In genomic region chr17:13490906-13491502, GRCh38 we compare ENCODE assay signal across 29 cellular contexts.
A peak's percentile ranks its signal among the peaks of the same experiment; 100 is the strongest.
DNase-seq lines count a peak whose midpoint lies in the region; ATAC-seq, FAIRE-seq and TF ChIP-seq lines count a peak whose summit lies in the region.
"Had no signal": no experiment of that assay in that cellular context is flagged by ENCODE, and none has a peak within 500 bp of the region (broad histone marks: within the 10 kb centered on the region; RNA-seq: fewer than 3 reads in every experiment).

No MANE protein-coding gene starts in this region.

- no peak for TF ChIP-seq POLR2A in K562 (conservative IDR thresholded peaks at IDR 0.05)

- TF ChIP-seq EP300 in SK-N-SH (IDR thresholded peaks at IDR 0.05; ENCODE audit: borderline replicate concordance in 1 of 2, low read depth in 1 of 2, low read length in 1 of 2) = no peak
- no peak for TF ChIP-seq EP300 in K562 (IDR thresholded peaks at IDR 0.05; ENCODE audit: low read length)

- no peaks in the 10 kb centered on the region for H3K9me1 ChIP-seq in K562 (ENCODE audit: control insufficient read depth, insufficient read depth, low read length)

- H2AFZ ChIP-seq in SK-N-SH (ENCODE audit: low read depth) (0 out of 2 replicates have a peak overlapping the region, but pooled peaks have one; percentile 2), K562 (ENCODE audit: low read depth, low read length) (peak overlapping the region; percentile 51; the same call in 1 of the 2 replicates)

- POLR2A ChIA-PET in SK-N-SH (lab: Yijun Ruan, JAX) (no interaction called here), K562 (lab: Yijun Ruan, JAX) (interaction anchor here (0.8 to 1.7 kb wide), 2 partner anchors 10 to 14 kb away, joined by 3 to 4 read pairs; no protein-coding TSS in a partner anchor), HEK293T (lab: Yijun Ruan, JAX) (no interaction called here)

- ATAC-seq in SK-N-SH treated with all-trans-retinoic acid at 6 μM for 48 hours (no peak), K562 (peak; percentile 64)
- ATAC-seq: naive thymus-derived CD4-positive, alpha-beta T cell; psoas muscle; stimulated activated naive B cell treated with anti-CD40 and anti-IgM and Interleukin-4, amounts not matched to agents 10 μg/mL and 1 μg/mL and 100 μg/mL, for 72 hours had no signal

- peaks cover 7% of the 10 kb centered on the region for H3K4me1 Mint-ChIP-seq in T-helper 2 cell treated with Interferon-gamma antibody and Interleukin-4, amounts not matched to agents 5 μg/mL and 100 μg/mL, for 36 hours (ENCODE audit: low read depth)
- H3K4me1 Mint-ChIP-seq: stimulated activated naive B cell treated with anti-CD40 and anti-IgM and Interleukin-4, amounts not matched to agents 10 μg/mL and 1 μg/mL and 100 μg/mL, for 72 hours had no signal

- TF ChIP-seq RAD21 in SK-N-SH (IDR thresholded peaks at IDR 0.05; ENCODE audit: low read length) (no peak), K562 (CRISPR knock-in tag; conservative IDR thresholded peaks at IDR 0.05 in 1 of 2, IDR thresholded peaks at IDR 0.05 in 1 of 2) (no peak)

- H4K20me1 ChIP-seq in SK-N-SH (ENCODE audit: insufficient read depth) = no peaks in the 10 kb centered on the region
- no peaks in the 10 kb centered on the region for H4K20me1 ChIP-seq in K562 (replicated peaks; ENCODE audit: control insufficient read depth, insufficient read depth, low read length)

- H3K9me2 ChIP-seq in SK-N-SH = no peaks in the 10 kb centered on the region

- FAIRE-seq in K562 (lab: Jason Lieb, UNC) = peak; percentile 42

- H3K9me3 ChIP-seq in SK-N-SH = no peaks in the 10 kb centered on the region
- no peaks in the 10 kb centered on the region for H3K9me3 ChIP-seq in K562 (replicated peaks; ENCODE audit: control insufficient read depth, insufficient read depth, low read depth, low read length)
- H3K9me3 ChIP-seq: HAP-1, psoas muscle, SJCRH30 had no signal

- H3K9ac ChIP-seq in SK-N-SH = no peak overlapping the region
- no peak overlapping the region for H3K9ac ChIP-seq in K562 (ENCODE audit: insufficient read depth in 1 of 2, low read depth in 2 of 2, low read length in 2 of 2)

- CTCF ChIA-PET in SK-N-SH (lab: Yijun Ruan, JAX) = interaction anchor here (1.0 to 1.2 kb wide), 2 partner anchors 9 to 12 kb away, joined by 3 read pairs; no protein-coding TSS in a partner anchor
- CTCF ChIA-PET in K562 (lab: Yijun Ruan, JAX; ENCODE audit: low intra/inter-chr PET ratio) = interaction anchor here (0.6 kb wide), 1 partner anchor 29 kb away, joined by 4 read pairs; no protein-coding TSS in a partner anchor
- CTCF ChIA-PET in HEK293T (lab: Yijun Ruan, JAX) = interaction anchor here (0.6 to 0.7 kb wide), 2 partner anchors 9 to 46 kb away, joined by 4 to 8 read pairs; no protein-coding TSS in a partner anchor

- intact Hi-C loops in K562 (cut with micrococcal nuclease) = no loop called here

- no peak for TF ChIP-seq CTCF in SK-N-SH (IDR thresholded peaks at IDR 0.05)
- TF ChIP-seq CTCF in K562 (IDR thresholded peaks at IDR 0.05 in 2 of 3, conservative IDR thresholded peaks at IDR 0.05 in 1 of 3; ENCODE audit: insufficient read depth in 2 of 3, low read depth in 1 of 3, low read length in 3 of 3) = no peak

- H3K27me3 Mint-ChIP-seq in T-helper 2 cell treated with Interferon-gamma antibody and Interleukin-4, amounts not matched to agents 5 μg/mL and 100 μg/mL, for 36 hours (ENCODE audit: low read depth) = no peaks in the 10 kb centered on the region
- H3K27me3 Mint-ChIP-seq: dendritic cell treated with granulocyte-macrophage colony-stimulating factor and Interleukin-4, amounts not matched to agents 40 ng/mL and 50 ng/mL, for 4 days had no signal

- WGBS in SK-N-SH (ENCODE audit: low lambda C conversion rate) = 78% methylated on average over 5 of the region's 5 CpGs
- WGBS in K562 (ENCODE audit: insufficient coverage, low coverage, missing lambda C conversion rate) = 48% methylated on average over 5 of the region's 5 CpGs

- H3K27ac ChIP-seq in SK-N-SH (ENCODE audit: low read depth in 2 of 2, low read length in 1 of 2) = no peak overlapping the region; a peak in 1 of 4 replicates
- no peak overlapping the region for H3K27ac ChIP-seq in K562 (ENCODE audit: extremely low read depth, low read depth, low read length)
- H3K27ac ChIP-seq: 22Rv1, psoas muscle, SJCRH30 had no signal

- H3K4me2 ChIP-seq in SK-N-SH (no peak overlapping the region), K562 (ENCODE audit: insufficient read depth, low read length) (no peak overlapping the region)

- H3K4me3 Mint-ChIP-seq in T-helper 2 cell treated with Interferon-gamma antibody and Interleukin-4, amounts not matched to agents 5 μg/mL and 100 μg/mL, for 36 hours = no peak overlapping the region
- H3K4me3 Mint-ChIP-seq: activated naive CD8-positive, alpha-beta T cell; B cell; dendritic cell treated with granulocyte-macrophage colony-stimulating factor and Interleukin-4, amounts not matched to agents 40 ng/mL and 50 ng/mL, for 4 days; stimulated activated naive B cell treated with anti-CD40 and anti-IgM and Interleukin-4, amounts not matched to agents 10 μg/mL and 1 μg/mL and 100 μg/mL, for 72 hours had no signal

- H3K4me1 ChIP-seq in SK-N-SH (ENCODE audit: control insufficient read depth in 1 of 2, insufficient read depth in 2 of 2, low read depth in 1 of 2, low read length in 1 of 2) (no peaks in the 10 kb centered on the region; a peak in 2 of 4 replicates), K562 (replicated peaks in 1 of 2; ENCODE audit: control insufficient read depth in 2 of 2, insufficient read depth in 2 of 2, low read length in 2 of 2) (peaks cover 0 to 6% of the 10 kb centered on the region in 2 experiments; a peak in 3 of 5 replicates)
- H3K4me1 ChIP-seq: HAP-1, psoas muscle had no signal

- DNase-seq in SK-N-SH = no peak
- DNase-seq in Jurkat, Clone E6-1 (ENCODE audit: low read depth, low spot score) = peak; percentile 6
- no peak for DNase-seq in K562 (ENCODE audit: extremely low read depth in 1 of 4, low spot score in 3 of 4)
- DNase-seq in NCI-H2171 (lab: John Stamatoyannopoulos, UW) = no peak
- no peak for DNase-seq in T-helper 2 cell treated with Interferon-gamma antibody and Interleukin-4, amounts not matched to agents 5 μg/mL and 100 μg/mL, for 36 hours (ENCODE audit: low spot score)
- DNase-seq in NCI-H2081 (lab: John Stamatoyannopoulos, UW) = no peak
- no peak for DNase-seq in HEK293T (ENCODE audit: extremely low spot score)
- DNase-seq: activated effector memory CD4-positive, alpha-beta T cell treated with Interleukin-2 at 50 U/mL for 16 hours; aorta; caudate nucleus; GF-D8; islet precursor cell; Kasumi-1; midbrain; naive thymus-derived CD4-positive, alpha-beta T cell; NCI-H524 treated with DMSO at 0.1 percent for 48 hours; NK-92 treated with Interleukin-12 subunit alpha and Interleukin-12 subunit beta, amount 100 ng/mL, for 24 hours; nucleus accumbens; psoas muscle; stimulated activated CD4-positive, alpha-beta T cell treated with anti-CD3 and anti-CD28 coated beads, Interleukin-15, amount 100 ng/mL, for 24 hours; stimulated activated naive B cell treated with anti-CD40 and anti-IgM and Interleukin-4, amounts not matched to agents 10 μg/mL and 1 μg/mL and 100 μg/mL, for 72 hours; T-helper 1 cell had no signal

- H3K9me3 Mint-ChIP-seq in T-helper 2 cell treated with Interferon-gamma antibody and Interleukin-4, amounts not matched to agents 5 μg/mL and 100 μg/mL, for 36 hours = peaks cover 4% of the 10 kb centered on the region
- H3K9me3 Mint-ChIP-seq: dendritic cell treated with granulocyte-macrophage colony-stimulating factor and Interleukin-4, amounts not matched to agents 40 ng/mL and 50 ng/mL, for 4 days had no signal

- H3K36me3 Mint-ChIP-seq in T-helper 2 cell treated with Interferon-gamma antibody and Interleukin-4, amounts not matched to agents 5 μg/mL and 100 μg/mL, for 36 hours (ENCODE audit: low read depth) = no peaks in the 10 kb centered on the region
- H3K36me3 Mint-ChIP-seq: activated naive CD8-positive, alpha-beta T cell; stimulated activated naive B cell treated with anti-CD40 and anti-IgM and Interleukin-4, amounts not matched to agents 10 μg/mL and 1 μg/mL and 100 μg/mL, for 72 hours had no signal

- H3K27me3 ChIP-seq in SK-N-SH (ENCODE audit: insufficient read depth) = no peaks in the 10 kb centered on the region
- no peaks in the 10 kb centered on the region for H3K27me3 ChIP-seq in K562 (ENCODE audit: control insufficient read depth in 2 of 2, insufficient read depth in 2 of 2, low read length in 2 of 2)
- H3K27me3 ChIP-seq: SJCRH30 had no signal

- H3K4me3 ChIP-seq in SK-N-SH (ENCODE audit: low read depth in 2 of 2, low read length in 1 of 2) (no peak overlapping the region), K562 (no peak overlapping the region)
- no peak overlapping the region for H3K4me3 ChIP-seq in Jurkat, Clone E6-1 (ENCODE audit: low read length)
- H3K4me3 ChIP-seq: HAP-1, psoas muscle, SJCRH30 had no signal

- H3K79me2 ChIP-seq in SK-N-SH (ENCODE audit: insufficient read depth) (peaks cover 4% of the 10 kb centered on the region; the same call in 1 of the 2 replicates), K562 (ENCODE audit: control insufficient read depth, insufficient read depth, low read length) (no peaks in the 10 kb centered on the region)

- H3K36me3 ChIP-seq in SK-N-SH (replicated peaks in 1 of 2; ENCODE audit: control insufficient read depth in 1 of 2, insufficient read depth in 2 of 2, low read length in 1 of 2) (peaks cover 0 to 27% of the 10 kb centered on the region in 2 experiments), K562 (ENCODE audit: control insufficient read depth, insufficient read depth, low read length) (no peaks in the 10 kb centered on the region; the same call in 2 of the 3 replicates)
- H3K36me3 ChIP-seq: HAP-1, SJCRH30 had no signal

- peaks cover 19% of the 10 kb centered on the region for H3F3A ChIP-seq in SK-N-SH (replicated peaks; ENCODE audit: insufficient read depth)

- no peak overlapping the region for H3K27ac Mint-ChIP-seq in T-helper 2 cell treated with Interferon-gamma antibody and Interleukin-4, amounts not matched to agents 5 μg/mL and 100 μg/mL, for 36 hours
- H3K27ac Mint-ChIP-seq: activated naive CD8-positive, alpha-beta T cell; B cell; dendritic cell treated with granulocyte-macrophage colony-stimulating factor and Interleukin-4, amounts not matched to agents 40 ng/mL and 50 ng/mL, for 4 days; naive thymus-derived CD4-positive, alpha-beta T cell; stimulated activated naive B cell treated with anti-CD40 and anti-IgM and Interleukin-4, amounts not matched to agents 10 μg/mL and 1 μg/mL and 100 μg/mL, for 72 hours had no signal

- no TSS peak for BruUV-seq in K562 (replicated peaks; lab: Mats Ljungman, UMichigan)

- in situ Hi-C loops in K562 (cut with MboI) = no loop called here

TF ChIP-seq in SK-N-SH treated with all-trans-retinoic acid at 6 μM for 48 hours, 23 proteins besides CTCF, POLR2A, EP300 and RAD21 (continues in another document):
- TF ChIP-seq RARB (CRISPR knock-in tag; IDR thresholded peaks at IDR 0.05) = no peak

TF ChIP-seq in K562, 482 proteins besides CTCF, POLR2A, EP300 and RAD21 (continues in another document):
- 0 out of 2 replicates have a peak, but pooled peaks have one; percentile 19 for TF ChIP-seq GABPA (tag; conservative IDR thresholded peaks at IDR 0.05; ENCODE audit: low read depth)

TF ChIP-seq in HEK293T, 16 proteins besides CTCF, POLR2A, EP300 and RAD21 (continues in another document):
- TF ChIP-seq FOXA1 (IDR thresholded peaks at IDR 0.05) (no peak), ELF4 (IDR thresholded peaks at IDR 0.05) (no peak), SUZ12 (IDR thresholded peaks at IDR 0.05) (no peak), CTBP1 (IDR thresholded peaks at IDR 0.05; ENCODE audit: borderline replicate concordance) (no peak), L3MBTL2 (conservative IDR thresholded peaks at IDR 0.05) (no peak)

Comparison
In these comparisons a context has a peak if more than half of its experiments do, and no peak if none do; other contexts are left out.
1. Of the 27 proteins assayed by ChIP-seq in both K562 and SK-N-SH: peak only in K562: GABPA; only in SK-N-SH: none; in both: none; in neither: 26.